28 cellular contexts compared by ENCODE assay signal in genomic region chrX:9992061-9992460, GRCh38. TPM values are rescaled to one million over a fixed set of nuclear protein-coding genes. Genes with fewer than 3 reads are reported as not detected.
"Had no signal": no experiment of that assay in that cellular context is flagged by ENCODE, and none has a peak within 500 bp of the region (broad histone marks: within the 10 kb centered on the region; RNA-seq: fewer than 3 reads in every experiment).

No MANE protein-coding gene starts in this region.

- H3K4me1 ChIP-seq: stomach, suprapubic skin, testis, thyroid gland, tibial nerve, upper lobe of right lung, uterus, vagina had no signal

- H3K4me3 ChIP-seq: stomach, suprapubic skin, testis, thoracic aorta, thyroid gland, tibial artery, tibial nerve, upper lobe of left lung, upper lobe of right lung, uterus, vagina had no signal

- ATAC-seq: stimulated activated effector memory CD8-positive, alpha-beta T cell treated with anti-CD3 and anti-CD28 coated beads, Interleukin-12 subunit alpha, Interleukin-12 subunit beta, amount 100 ng/mL, for 72 hours; stimulated activated memory B cell treated with anti-CD40 and anti-IgM and Interleukin-4, amounts not matched to agents 10 μg/mL and 1 μg/mL and 100 μg/mL, for 72 hours; stimulated activated naive B cell treated with anti-CD40 and anti-IgM and Interleukin-4, amounts not matched to agents 10 μg/mL and 1 μg/mL and 100 μg/mL, for 72 hours; stimulated activated naive CD8-positive, alpha-beta T cell treated with anti-CD3 and anti-CD28 coated beads, Interleukin-15, amount 100 ng/mL, for 72 hours; stimulated activated naive CD8-positive, alpha-beta T cell treated with anti-CD3 and anti-CD28 coated beads, Interleukin-15, Interleukin-2, amounts not matched to agents 100 U/mL and 50 U/mL, for 24 hours; upper lobe of right lung had no signal

- H3K36me3 ChIP-seq: stomach, suprapubic skin, thoracic aorta, thyroid gland, tibial artery, tibial nerve, upper lobe of left lung, upper lobe of right lung, uterus, vagina had no signal

- H3K27ac ChIP-seq: stomach, suprapubic skin, testis, thoracic aorta, thyroid gland, tibial artery, tibial nerve, upper lobe of left lung, upper lobe of right lung, uterus, vagina had no signal

- H3K9me3 ChIP-seq: stomach, suprapubic skin, testis, thoracic aorta, thyroid gland, tibial artery, tibial nerve, upper lobe of left lung, upper lobe of right lung, uterus, vagina had no signal

- H3K27me3 ChIP-seq: stomach, suprapubic skin, testis, thyroid gland, tibial artery, tibial nerve, upper lobe of left lung, upper lobe of right lung, uterus, vagina had no signal

- DNase-seq: stimulated activated CD4-positive, alpha-beta T cell treated with anti-CD3 and anti-CD28 coated beads, Interleukin-2, amount 100 ng/mL, for 24 hours; stimulated activated CD4-positive, alpha-beta T cell treated with anti-CD3 and anti-CD28 coated beads, Interleukin-2, amount 100 ng/mL, for 48 hours; stimulated activated CD4-positive, alpha-beta T cell treated with anti-CD3 and anti-CD28 coated beads, Interleukin-4, amount 100 ng/mL, for 1 hour; stimulated activated CD4-positive, alpha-beta T cell treated with anti-CD3 and anti-CD28 coated beads, Interleukin-4, amount 100 ng/mL, for 24 hours; stimulated activated CD4-positive, alpha-beta T cell treated with anti-CD3 and anti-CD28 coated beads, Interleukin-4, amount 100 ng/mL, for 4 hours; stimulated activated CD8-positive, alpha-beta memory T cell treated with anti-CD3 and anti-CD28 coated beads, Interleukin-4, amount 100 ng/mL, for 48 hours; stimulated activated naive B cell treated with anti-CD40 and anti-IgM and Interleukin-4, amounts not matched to agents 10 μg/mL and 1 μg/mL and 100 μg/mL, for 72 hours; stimulated activated naive CD4-positive, alpha-beta T cell; stimulated activated naive CD4-positive, alpha-beta T cell treated with Interleukin-2 at 50 U/mL for 16 hours; stimulated activated naive CD8-positive, alpha-beta T cell treated with anti-CD3 and anti-CD28 coated beads, Interleukin-15, amount 100 ng/mL, for 72 hours; stimulated activated naive CD8-positive, alpha-beta T cell treated with anti-CD3 and anti-CD28 coated beads, Interleukin-15, Interleukin-2, amounts not matched to agents 100 U/mL and 50 U/mL, for 24 hours; stomach; substantia nigra; testis; thyroid gland; tibial artery; upper lobe of right lung; uterus had no signal

RNA-seq across cellular contexts. Expression of gene CLDN34, which starts 24.9 kb away (rescaled TPM):
- total RNA-seq: subcutaneous adipose tissue, temporal lobe, thoracic aorta, tibial nerve, vagina had no signal
- polyA plus RNA-seq: urinary bladder had no signal
